ENCODE assay signal across 1 cellular context in the genomic region with DNA sequence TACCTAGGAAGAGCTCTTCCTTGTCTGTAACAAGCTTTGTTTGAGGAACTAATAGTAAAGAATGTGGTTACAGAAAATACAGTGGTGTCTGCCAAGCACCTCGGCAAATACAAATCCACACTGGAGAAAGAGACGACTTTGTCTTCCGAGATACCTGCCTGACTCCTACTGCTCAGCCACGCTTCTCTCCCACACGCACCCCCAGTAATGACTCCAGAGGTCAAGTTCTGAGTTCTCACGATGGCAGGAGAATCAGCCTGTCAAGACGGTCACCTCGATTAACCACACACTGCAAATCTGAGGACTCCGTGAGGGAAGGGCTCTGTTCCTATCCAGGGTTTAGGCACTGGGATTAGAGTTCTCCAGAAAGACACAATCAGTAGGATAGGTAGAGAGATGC.
TF ChIP-seq lines count a peak whose summit lies in the region.

No MANE protein-coding gene starts in this region.

TF ChIP-seq in H1, 55 proteins besides CTCF, POLR2A, EP300 and RAD21:
- no peak for TF ChIP-seq CBX5 (IDR thresholded peaks at IDR 0.05; ENCODE audit: low read depth, low read length)
- TF ChIP-seq ZNF274 (IDR thresholded peaks at IDR 0.05; ENCODE audit: borderline replicate concordance, extremely low read depth, low read length): no peak
- no peak for TF ChIP-seq CHD2 (IDR thresholded peaks at IDR 0.05; ENCODE audit: low read length)
- no peak for TF ChIP-seq SP2 (IDR thresholded peaks at IDR 0.05; ENCODE audit: low read length)
- no peak for TF ChIP-seq EGR1 (IDR thresholded peaks at IDR 0.05; ENCODE audit: borderline replicate concordance, low read depth, low read length)
- no peak for TF ChIP-seq TAF7 (optimal IDR thresholded peaks at IDR 0.05; ENCODE audit: borderline replicate concordance, low read depth, low read length)
- TF ChIP-seq TEAD4 (IDR thresholded peaks at IDR 0.05; ENCODE audit: low read depth, low read length): no peak
- no peak for TF ChIP-seq RFX5 (IDR thresholded peaks at IDR 0.05; ENCODE audit: borderline replicate concordance, low read depth, low read length)
- no peak for TF ChIP-seq SIRT6 (IDR thresholded peaks at IDR 0.05; ENCODE audit: low read length)
- TF ChIP-seq KDM4A (IDR thresholded peaks at IDR 0.05; ENCODE audit: low read depth, low read length, severe bottlenecking): no peak
- TF ChIP-seq EZH2 (IDR thresholded peaks at IDR 0.05; ENCODE audit: low read depth, low read length, severe bottlenecking): no peak
TF ChIP-seq in H1: peak in this region for 0.
